Comparison of ENCODE assay signal across 8 cellular contexts in the genomic region with DNA sequence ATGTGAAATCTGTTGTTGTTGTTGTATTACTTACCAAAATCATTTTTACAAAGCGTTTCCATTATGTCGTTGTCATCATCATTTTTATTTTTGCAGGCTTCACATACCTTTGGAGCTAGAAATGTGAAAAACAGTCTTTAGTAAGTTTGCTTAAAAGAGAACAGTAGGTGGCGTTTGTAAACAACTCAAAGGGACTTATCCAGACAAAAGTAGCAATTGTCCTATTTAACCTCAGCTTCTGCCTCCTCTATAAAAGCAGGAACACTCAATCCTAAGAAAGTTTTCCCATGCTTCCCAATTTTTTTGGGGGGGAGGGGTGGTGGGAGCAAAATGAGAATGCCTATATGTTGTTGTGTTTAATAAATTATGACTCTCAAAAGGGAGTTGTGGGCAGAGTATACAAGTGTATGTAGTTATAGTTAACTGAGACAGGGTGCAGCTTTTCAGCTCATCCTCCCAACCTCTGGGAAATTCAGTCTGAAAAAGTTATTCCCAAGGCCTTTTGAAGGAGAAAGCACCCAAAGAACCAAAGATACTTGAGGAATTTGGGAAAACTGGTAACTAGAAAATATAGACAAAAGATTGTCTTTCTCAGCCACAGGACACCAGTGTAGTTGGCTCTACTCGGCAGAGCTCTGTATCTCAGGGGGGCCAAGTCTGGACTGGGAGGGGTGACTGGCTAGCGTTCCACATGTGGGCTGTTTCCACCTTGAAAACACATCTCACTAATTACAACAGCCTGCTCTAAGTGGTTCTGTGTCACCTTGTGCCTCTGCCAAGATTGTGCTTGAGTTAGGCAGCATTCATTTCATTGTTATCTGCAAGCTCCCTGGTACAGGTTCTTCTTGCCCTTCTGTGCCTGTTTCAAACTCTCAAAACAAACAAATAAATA. TPM values are rescaled to one million over a fixed set of nuclear protein-coding genes. Genes with fewer than 3 reads are reported as not detected.
DNase-seq lines count a peak whose midpoint lies in the region; TF ChIP-seq lines count a peak whose summit lies in the region.
"Had no signal": no experiment of that assay in that cellular context is flagged by ENCODE, and none has a peak within 500 bp of the region (broad histone marks: within the 10 kb centered on the region; RNA-seq: fewer than 3 reads in every experiment).

No MANE protein-coding gene starts in this region.

- H3K9me3 ChIP-seq in thyroid gland: no peaks in the 10 kb centered on the region

- H3K4me3 Mint-ChIP-seq in osteocyte (ENCODE audit: unreplicated experiment): peak overlapping the region; percentile 50
- H3K4me3 Mint-ChIP-seq: activated B cell treated with CpG ODN at 0.5 μM for 24 hours had no signal

- 31 to 35% methylated on average over 5 of the region's 5 CpGs for whole genome bisulfite sequencing in thyroid gland, 2 donors

- TF ChIP-seq POLR2A in NB4 (IDR thresholded peaks at IDR 0.05; ENCODE audit: extremely low read depth, insufficient read length): no peak
- TF ChIP-seq POLR2A in thyroid gland (IDR thresholded peaks at IDR 0.05): no peak

- no peaks in the 10 kb centered on the region for H3K36me3 ChIP-seq in thyroid gland

- no peaks in the 10 kb centered on the region for H3K9me3 Mint-ChIP-seq in osteocyte (ENCODE audit: unreplicated experiment)
- H3K9me3 Mint-ChIP-seq: activated B cell treated with CpG ODN at 0.5 μM for 24 hours had no signal

- peaks cover 18 to 19% of the 10 kb centered on the region in 2 donors for H3K4me1 ChIP-seq in thyroid gland

- intact Hi-C loops in thyroid gland (cut with DNase I): no loop called here

- H3K4me1 Mint-ChIP-seq in osteocyte (ENCODE audit: unreplicated experiment): peaks cover 43% of the 10 kb centered on the region

- H3K27me3 ChIP-seq in thyroid gland: peaks cover 31% of the 10 kb centered on the region

- peak; percentile 41 for DNase-seq in NB4 (ENCODE audit: low read depth)
- no peak for DNase-seq in coronary artery (ENCODE audit: low spot score)
- DNase-seq in osteocyte (ENCODE audit: extremely low spot score, unreplicated experiment): no peak
- no peak for DNase-seq in thyroid gland
- DNase-seq in hypothalamus (lab: John Stamatoyannopoulos, UW): no peak
- no peak for DNase-seq in germinal center (ENCODE audit: low spot score)
- DNase-seq: activated B cell treated with CpG ODN at 0.5 μM for 24 hours had no signal

- TF ChIP-seq CTCF in GM12874 (IDR thresholded peaks at IDR 0.05; ENCODE audit: insufficient read depth, low read depth, low read length) (peak; percentile 26; the same call in 1 of the 2 replicates), NB4 (IDR thresholded peaks at IDR 0.05; ENCODE audit: low read depth, low read length) (peak; percentile 45), coronary artery (IDR thresholded peaks at IDR 0.05) (no peak), osteocyte (IDR thresholded peaks at IDR 0.05) (peak; percentile 70), thyroid gland (IDR thresholded peaks at IDR 0.05) (peak in 2 of 6 experiments; percentile 31 to 34)

- peaks cover 8% of the 10 kb centered on the region for H3K36me3 Mint-ChIP-seq in osteocyte (ENCODE audit: unreplicated experiment)

- H3K27ac Mint-ChIP-seq in osteocyte (ENCODE audit: unreplicated experiment): no peak overlapping the region
- H3K27ac Mint-ChIP-seq: activated B cell treated with CpG ODN at 0.5 μM for 24 hours had no signal

- no peak overlapping the region for H3K27ac ChIP-seq in coronary artery
- no peak overlapping the region for H3K27ac ChIP-seq in thyroid gland

- peaks cover 79% of the 10 kb centered on the region for H3K27me3 Mint-ChIP-seq in osteocyte (ENCODE audit: unreplicated experiment)

- no peak overlapping the region for H3K4me3 ChIP-seq in NB4 (ENCODE audit: low read depth, low read length)
- H3K4me3 ChIP-seq in coronary artery: peak overlapping the region; percentile 14
- H3K4me3 ChIP-seq in thyroid gland (replicated peaks in 1 of 3): no peak overlapping the region

RNA-seq across cellular contexts. Expression of a gene that starts 2.8 kb away (rescaled TPM):
- total RNA-seq in osteocyte: 87.7 and 102 TPM in 2 replicates
- total RNA-seq in thyroid gland: 10 to 100 TPM; 15.0 to 41.3 (median 24.0) TPM
- total RNA-seq: activated B cell treated with CpG ODN at 0.5 μM for 24 hours had no signal

RNA-seq across cellular contexts. Expression of a gene that starts 26.3 kb away (rescaled TPM):
- 0.32 TPM in 1 of 2 replicates, not detected in the other for total RNA-seq in osteocyte
- 1 to 10 TPM in 1 of 4 donors, not detected in 3; 3.4 TPM for total RNA-seq in thyroid gland
- total RNA-seq: activated B cell treated with CpG ODN at 0.5 μM for 24 hours had no signal
